ENCODE assay signal across 1 cellular context in the genomic region with DNA sequence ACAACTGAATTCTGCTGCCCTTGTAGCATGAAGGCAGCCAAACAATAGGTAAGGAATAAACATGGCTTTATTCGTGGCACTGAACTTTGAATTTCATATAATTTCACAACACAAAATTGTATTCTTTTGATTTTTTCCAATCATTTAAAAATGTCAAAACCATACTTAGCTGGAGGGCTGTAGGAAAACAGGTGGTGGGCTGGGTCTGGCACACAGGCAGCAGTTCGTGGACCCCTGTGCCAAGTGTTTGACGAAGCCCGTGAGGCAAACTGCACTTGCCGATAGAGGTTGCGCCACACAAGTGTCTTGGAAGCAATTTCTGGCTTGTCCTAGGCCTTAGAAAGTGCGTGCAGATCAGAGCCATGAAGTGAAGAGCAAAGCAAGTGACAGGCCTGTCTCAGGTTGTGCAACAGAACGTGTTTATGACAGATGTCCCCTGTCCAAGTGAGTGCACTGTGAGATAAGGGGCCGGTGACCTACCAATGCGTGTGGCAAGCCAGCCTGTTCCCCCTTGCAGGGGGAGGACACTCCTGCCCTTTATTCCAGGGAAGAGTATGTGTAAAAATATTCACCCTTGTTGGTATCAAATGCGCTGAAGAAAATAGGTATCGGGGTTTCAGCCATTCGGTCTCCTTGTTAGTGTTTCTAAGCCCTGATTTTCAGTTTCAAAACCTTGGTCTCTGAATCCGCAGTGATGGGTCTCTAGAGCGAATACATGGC.
TF ChIP-seq lines count a peak whose summit lies in the region.

No MANE protein-coding gene starts in this region.

TF ChIP-seq in HepG2, 621 proteins besides CTCF, POLR2A, EP300 and RAD21 (continued from another document and continues in another):
- TF ChIP-seq, protein P1, sequence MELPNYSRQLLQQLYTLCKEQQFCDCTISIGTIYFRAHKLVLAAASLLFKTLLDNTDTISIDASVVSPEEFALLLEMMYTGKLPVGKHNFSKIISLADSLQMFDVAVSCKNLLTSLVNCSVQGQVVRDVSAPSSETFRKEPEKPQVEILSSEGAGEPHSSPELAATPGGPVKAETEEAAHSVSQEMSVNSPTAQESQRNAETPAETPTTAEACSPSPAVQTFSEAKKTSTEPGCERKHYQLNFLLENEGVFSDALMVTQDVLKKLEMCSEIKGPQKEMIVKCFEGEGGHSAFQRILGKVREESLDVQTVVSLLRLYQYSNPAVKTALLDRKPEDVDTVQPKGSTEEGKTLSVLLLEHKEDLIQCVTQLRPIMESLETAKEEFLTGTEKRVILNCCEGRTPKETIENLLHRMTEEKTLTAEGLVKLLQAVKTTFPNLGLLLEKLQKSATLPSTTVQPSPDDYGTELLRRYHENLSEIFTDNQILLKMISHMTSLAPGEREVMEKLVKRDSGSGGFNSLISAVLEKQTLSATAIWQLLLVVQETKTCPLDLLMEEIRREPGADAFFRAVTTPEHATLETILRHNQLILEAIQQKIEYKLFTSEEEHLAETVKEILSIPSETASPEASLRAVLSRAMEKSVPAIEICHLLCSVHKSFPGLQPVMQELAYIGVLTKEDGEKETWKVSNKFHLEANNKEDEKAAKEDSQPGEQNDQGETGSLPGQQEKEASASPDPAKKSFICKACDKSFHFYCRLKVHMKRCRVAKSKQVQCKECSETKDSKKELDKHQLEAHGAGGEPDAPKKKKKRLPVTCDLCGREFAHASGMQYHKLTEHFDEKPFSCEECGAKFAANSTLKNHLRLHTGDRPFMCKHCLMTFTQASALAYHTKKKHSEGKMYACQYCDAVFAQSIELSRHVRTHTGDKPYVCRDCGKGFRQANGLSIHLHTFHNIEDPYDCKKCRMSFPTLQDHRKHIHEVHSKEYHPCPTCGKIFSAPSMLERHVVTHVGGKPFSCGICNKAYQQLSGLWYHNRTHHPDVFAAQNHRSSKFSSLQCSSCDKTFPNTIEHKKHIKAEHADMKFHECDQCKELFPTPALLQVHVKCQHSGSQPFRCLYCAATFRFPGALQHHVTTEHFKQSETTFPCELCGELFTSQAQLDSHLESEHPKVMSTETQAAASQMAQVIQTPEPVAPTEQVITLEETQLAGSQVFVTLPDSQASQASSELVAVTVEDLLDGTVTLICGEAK (IDR thresholded peaks at IDR 0.05) = no peak
- TF ChIP-seq, protein P1 (CRISPR knock-in tag; IDR thresholded peaks at IDR 0.05) = no peak; the same call in 1 of the 2 replicates
- 0 out of 2 replicates have a peak, but pooled peaks have one; percentile 8 for TF ChIP-seq CHD4 (IDR thresholded peaks at IDR 0.05; ENCODE audit: borderline replicate concordance, low read length)
- TF ChIP-seq RFXAP (CRISPR knock-in tag; IDR thresholded peaks at IDR 0.05; ENCODE audit: borderline replicate concordance) = no peak
- 0 out of 2 replicates have a peak, but pooled peaks have one; percentile 0 for TF ChIP-seq ZBTB20 (CRISPR knock-in tag; IDR thresholded peaks at IDR 0.05; ENCODE audit: borderline replicate concordance, low read depth)
- peak; percentile 45; the same call in 1 of the 2 replicates for TF ChIP-seq ZNF574 (CRISPR knock-in tag; IDR thresholded peaks at IDR 0.05)
- no peak for TF ChIP-seq DNMT1 (CRISPR knock-in tag; IDR thresholded peaks at IDR 0.05)
- TF ChIP-seq, protein P2, sequence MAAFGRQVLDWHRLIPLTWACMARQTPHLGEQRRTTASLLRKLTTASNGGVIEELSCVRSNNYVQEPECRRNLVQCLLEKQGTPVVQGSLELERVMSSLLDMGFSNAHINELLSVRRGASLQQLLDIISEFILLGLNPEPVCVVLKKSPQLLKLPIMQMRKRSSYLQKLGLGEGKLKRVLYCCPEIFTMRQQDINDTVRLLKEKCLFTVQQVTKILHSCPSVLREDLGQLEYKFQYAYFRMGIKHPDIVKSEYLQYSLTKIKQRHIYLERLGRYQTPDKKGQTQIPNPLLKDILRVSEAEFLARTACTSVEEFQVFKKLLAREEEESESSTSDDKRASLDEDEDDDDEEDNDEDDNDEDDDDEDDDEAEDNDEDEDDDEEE (CRISPR knock-in tag; IDR thresholded peaks at IDR 0.05) = no peak
- TF ChIP-seq PLRG1 (conservative IDR thresholded peaks at IDR 0.05) = no peak
- TF ChIP-seq ZNF503 (CRISPR knock-in tag; IDR thresholded peaks at IDR 0.05) = 0 out of 2 replicates have a peak, but pooled peaks have one; percentile 5
- TF ChIP-seq KLF9 (CRISPR knock-in tag; IDR thresholded peaks at IDR 0.05; ENCODE audit: low read depth) = no peak
- no peak for TF ChIP-seq GTF2F1 (IDR thresholded peaks at IDR 0.05; ENCODE audit: low read length)
- no peak for TF ChIP-seq ZNF7 (CRISPR knock-in tag; IDR thresholded peaks at IDR 0.05)
- TF ChIP-seq EZH2 (conservative IDR thresholded peaks at IDR 0.05; ENCODE audit: low read depth, low read length) = no peak
- TF ChIP-seq SKI (IDR thresholded peaks at IDR 0.05; ENCODE audit: partially characterized antibody) = peak; percentile 63
- TF ChIP-seq MIER3 (CRISPR knock-in tag; IDR thresholded peaks at IDR 0.05; ENCODE audit: borderline replicate concordance) = 0 out of 2 replicates have a peak, but pooled peaks have one; percentile 63
- no peak; the same call in 1 of the 2 replicates for TF ChIP-seq RCOR2 (CRISPR knock-in tag; IDR thresholded peaks at IDR 0.05)
- TF ChIP-seq, protein P3, sequence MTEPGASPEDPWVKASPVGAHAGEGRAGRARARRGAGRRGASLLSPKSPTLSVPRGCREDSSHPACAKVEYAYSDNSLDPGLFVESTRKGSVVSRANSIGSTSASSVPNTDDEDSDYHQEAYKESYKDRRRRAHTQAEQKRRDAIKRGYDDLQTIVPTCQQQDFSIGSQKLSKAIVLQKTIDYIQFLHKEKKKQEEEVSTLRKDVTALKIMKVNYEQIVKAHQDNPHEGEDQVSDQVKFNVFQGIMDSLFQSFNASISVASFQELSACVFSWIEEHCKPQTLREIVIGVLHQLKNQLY (CRISPR knock-in tag; IDR thresholded peaks at IDR 0.05) = peak; percentile 52; the same call in 1 of the 2 replicates
- TF ChIP-seq, protein P4, sequence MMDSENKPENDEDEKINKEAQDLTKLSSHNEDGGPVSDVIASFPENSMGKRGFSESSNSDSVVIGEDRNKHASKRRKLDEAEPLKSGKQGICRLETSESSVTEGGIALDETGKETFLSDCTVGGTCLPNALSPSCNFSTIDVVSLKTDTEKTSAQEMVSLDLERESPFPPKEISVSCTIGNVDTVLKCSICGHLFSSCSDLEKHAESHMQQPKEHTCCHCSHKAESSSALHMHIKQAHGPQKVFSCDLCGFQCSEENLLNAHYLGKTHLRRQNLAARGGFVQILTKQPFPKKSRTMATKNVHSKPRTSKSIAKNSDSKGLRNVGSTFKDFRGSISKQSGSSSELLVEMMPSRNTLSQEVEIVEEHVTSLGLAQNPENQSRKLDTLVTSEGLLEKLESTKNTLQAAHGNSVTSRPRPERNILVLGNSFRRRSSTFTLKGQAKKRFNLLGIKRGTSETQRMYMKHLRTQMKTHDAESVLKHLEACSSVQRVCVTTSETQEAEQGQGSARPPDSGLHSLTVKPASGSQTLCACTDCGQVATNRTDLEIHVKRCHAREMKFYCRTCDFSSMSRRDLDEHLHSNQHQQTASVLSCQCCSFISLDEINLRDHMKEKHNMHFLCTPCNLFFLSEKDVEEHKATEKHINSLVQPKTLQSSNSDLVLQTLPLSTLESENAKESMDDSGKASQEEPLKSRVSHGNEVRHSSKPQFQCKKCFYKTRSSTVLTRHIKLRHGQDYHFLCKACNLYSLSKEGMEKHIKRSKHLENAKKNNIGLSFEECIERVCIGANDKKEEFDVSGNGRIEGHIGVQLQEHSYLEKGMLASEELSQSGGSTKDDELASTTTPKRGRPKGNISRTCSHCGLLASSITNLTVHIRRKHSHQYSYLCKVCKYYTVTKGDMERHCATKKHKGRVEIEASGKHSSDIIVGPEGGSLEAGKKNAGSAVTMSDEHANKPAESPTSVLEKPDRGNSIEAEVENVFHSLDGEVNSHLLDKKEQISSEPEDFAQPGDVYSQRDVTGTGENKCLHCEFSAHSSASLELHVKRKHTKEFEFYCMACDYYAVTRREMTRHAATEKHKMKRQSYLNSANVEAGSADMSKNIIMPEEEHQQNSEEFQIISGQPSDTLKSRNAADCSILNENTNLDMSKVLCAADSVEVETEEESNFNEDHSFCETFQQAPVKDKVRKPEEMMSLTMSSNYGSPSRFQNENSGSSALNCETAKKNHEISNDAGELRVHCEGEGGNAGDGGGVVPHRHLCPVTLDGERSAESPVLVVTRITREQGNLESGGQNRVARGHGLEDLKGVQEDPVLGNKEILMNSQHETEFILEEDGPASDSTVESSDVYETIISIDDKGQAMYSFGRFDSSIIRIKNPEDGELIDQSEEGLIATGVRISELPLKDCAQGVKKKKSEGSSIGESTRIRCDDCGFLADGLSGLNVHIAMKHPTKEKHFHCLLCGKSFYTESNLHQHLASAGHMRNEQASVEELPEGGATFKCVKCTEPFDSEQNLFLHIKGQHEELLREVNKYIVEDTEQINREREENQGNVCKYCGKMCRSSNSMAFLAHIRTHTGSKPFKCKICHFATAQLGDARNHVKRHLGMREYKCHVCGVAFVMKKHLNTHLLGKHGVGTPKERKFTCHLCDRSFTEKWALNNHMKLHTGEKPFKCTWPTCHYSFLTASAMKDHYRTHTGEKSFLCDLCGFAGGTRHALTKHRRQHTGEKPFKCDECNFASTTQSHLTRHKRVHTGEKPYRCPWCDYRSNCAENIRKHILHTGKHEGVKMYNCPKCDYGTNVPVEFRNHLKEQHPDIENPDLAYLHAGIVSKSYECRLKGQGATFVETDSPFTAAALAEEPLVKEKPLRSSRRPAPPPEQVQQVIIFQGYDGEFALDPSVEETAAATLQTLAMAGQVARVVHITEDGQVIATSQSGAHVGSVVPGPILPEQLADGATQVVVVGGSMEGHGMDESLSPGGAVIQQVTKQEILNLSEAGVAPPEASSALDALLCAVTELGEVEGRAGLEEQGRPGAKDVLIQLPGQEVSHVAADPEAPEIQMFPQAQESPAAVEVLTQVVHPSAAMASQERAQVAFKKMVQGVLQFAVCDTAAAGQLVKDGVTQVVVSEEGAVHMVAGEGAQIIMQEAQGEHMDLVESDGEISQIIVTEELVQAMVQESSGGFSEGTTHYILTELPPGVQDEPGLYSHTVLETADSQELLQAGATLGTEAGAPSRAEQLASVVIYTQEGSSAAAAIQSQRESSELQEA (CRISPR knock-in tag; IDR thresholded peaks at IDR 0.05; ENCODE audit: not compliant biosample characterization) = no peak
- peak; percentile 63; the same call in 1 of the 2 replicates for TF ChIP-seq GATA4 (IDR thresholded peaks at IDR 0.05; ENCODE audit: borderline replicate concordance, low read depth)
